Comparison of ENCODE assay signal across 7 cellular contexts in the genomic region with DNA sequence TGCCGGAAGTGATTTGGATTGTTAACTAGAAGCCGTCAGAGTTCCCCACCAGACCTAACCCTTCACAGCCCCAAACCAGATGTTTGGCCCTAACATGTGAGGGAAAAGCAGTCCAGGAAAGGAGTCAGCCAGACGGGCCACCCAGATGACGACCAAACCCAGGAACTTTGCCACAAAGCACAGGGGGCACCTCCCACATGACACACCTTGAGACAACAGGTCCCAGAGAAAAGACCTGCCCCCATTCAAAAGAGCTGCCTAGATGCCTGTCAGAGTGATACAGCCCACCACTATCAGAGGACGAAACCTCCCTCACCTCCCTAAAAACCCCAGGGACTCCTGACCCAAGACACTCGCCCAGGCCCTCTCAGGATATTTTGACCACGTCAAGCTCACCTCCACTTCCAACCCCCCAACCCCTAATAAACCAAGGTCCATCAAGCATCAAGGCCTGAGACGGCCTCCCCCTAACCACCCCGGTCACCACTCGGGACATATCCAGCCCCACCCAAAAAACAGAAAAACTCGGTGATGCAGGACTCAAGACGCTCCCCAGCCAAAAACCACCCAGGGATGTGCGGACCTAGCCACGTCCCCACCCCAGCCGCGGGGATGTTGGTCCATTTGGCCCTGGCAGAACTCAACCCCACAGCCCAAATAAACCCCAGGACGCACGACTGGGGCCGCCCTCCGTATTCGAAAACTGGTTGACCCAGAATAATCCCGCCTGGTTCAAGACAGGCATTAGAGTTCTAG. TPM values are rescaled to one million over a fixed set of nuclear protein-coding genes. Genes with fewer than 3 reads are reported as not detected.
DNase-seq lines count a peak whose midpoint lies in the region; ATAC-seq and TF ChIP-seq lines count a peak whose summit lies in the region.

No MANE protein-coding gene starts in this region.

- no peaks in the 10 kb centered on the region for H3K9me3 ChIP-seq in spleen

- peak; percentile 26 for ATAC-seq in GM18907 (IDR thresholded peaks at IDR 0.05; ENCODE audit: unreplicated experiment)
- ATAC-seq in HG03460 (IDR thresholded peaks at IDR 0.05; ENCODE audit: unreplicated experiment): peak; percentile 15
- no peak for ATAC-seq in GM19324 (IDR thresholded peaks at IDR 0.05; ENCODE audit: low FRiP score, unreplicated experiment)

- peak overlapping the region; percentile 100 for H3K4me3 Mint-ChIP-seq in activated naive CD8-positive, alpha-beta T cell treated with anti-CD3 and anti-CD28 coated beads for 36 hours

- intact Hi-C loops in spleen (cut with DNase I; ENCODE audit: low total_unique reads): no loop called here

- no peak for TF ChIP-seq POLR2A in spleen (IDR thresholded peaks at IDR 0.05)

- peaks cover 11% of the 10 kb centered on the region for H3K4me1 Mint-ChIP-seq in activated naive CD8-positive, alpha-beta T cell treated with anti-CD3 and anti-CD28 coated beads for 36 hours

- peak overlapping the region; percentile 63 for H3K4me3 ChIP-seq in iPS-11a (ENCODE audit: low read depth, low read length)
- peak overlapping the region; percentile 70 to 96 (median 84) for H3K4me3 ChIP-seq in spleen

- H3K27me3 ChIP-seq in spleen (replicated peaks in 1 of 7): peaks cover 0 to 4% (median 0%) of the 10 kb centered on the region in 7 donors

- H3K4me1 ChIP-seq in spleen: peaks cover 9 to 25% (median 20%) of the 10 kb centered on the region in 6 donors

- peak overlapping the region; percentile 99 for H3K27ac Mint-ChIP-seq in activated naive CD8-positive, alpha-beta T cell treated with anti-CD3 and anti-CD28 coated beads for 36 hours

- peak; percentile 7 for DNase-seq in activated naive CD8-positive, alpha-beta T cell treated with anti-CD3 and anti-CD28 coated beads for 36 hours
- DNase-seq in spleen (no peak), NCI-H1048 (lab: John Stamatoyannopoulos, UW) (no peak)

- WGBS in spleen, 5 donors: 14 to 26% (median 17%) methylated on average over 22 of the region's 22 CpGs

- H3K36me3 ChIP-seq in spleen: no peaks in the 10 kb centered on the region

- TF ChIP-seq CTCF in spleen (IDR thresholded peaks at IDR 0.05 in 8 of 11, conservative IDR thresholded peaks at IDR 0.05 in 3 of 11): no peak

- peaks cover 11% of the 10 kb centered on the region for H3K27me3 Mint-ChIP-seq in activated naive CD8-positive, alpha-beta T cell treated with anti-CD3 and anti-CD28 coated beads for 36 hours

- peak overlapping the region; percentile 84 to 96 (median 90) for H3K27ac ChIP-seq in spleen

- H3K36me3 Mint-ChIP-seq in activated naive CD8-positive, alpha-beta T cell treated with anti-CD3 and anti-CD28 coated beads for 36 hours: peaks cover 21% of the 10 kb centered on the region

- H3K9me3 Mint-ChIP-seq in activated naive CD8-positive, alpha-beta T cell treated with anti-CD3 and anti-CD28 coated beads for 36 hours: no peaks in the 10 kb centered on the region

RNA-seq across cellular contexts. Expression of a gene that starts 0.7 kb away (rescaled TPM):
- total RNA-seq in activated naive CD8-positive, alpha-beta T cell treated with anti-CD3 and anti-CD28 coated beads for 36 hours: 10 to 100 TPM in 1 of 2 experiments, 1 to 10 TPM in 1; 8.8 to 10.4 TPM
- total RNA-seq in spleen: 10 to 100 TPM in 5 of 7 donors, 1 to 10 TPM in 2; 8.4 to 16.2 (median 11.4) TPM
- 1 to 10 TPM; 4.8 to 6.0 (median 5.7) TPM for polyA plus RNA-seq in spleen

RNA-seq across cellular contexts. Expression of a gene that starts 28.3 kb away (rescaled TPM):
- not detected for total RNA-seq in activated naive CD8-positive, alpha-beta T cell treated with anti-CD3 and anti-CD28 coated beads for 36 hours
- total RNA-seq in spleen: 1 to 10 TPM in 1 of 7 donors, under 1 TPM in 5, not detected in 1; 0.09 to 1.2 (median 0.23) TPM
- under 1 TPM in 2 of 3 donors, not detected in 1; 0.07 to 0.10 TPM for polyA plus RNA-seq in spleen

RNA-seq across cellular contexts. Expression of a gene that starts 37.5 kb away (rescaled TPM):
- 100 to 1,000 TPM; 481 to 500 TPM for total RNA-seq in activated naive CD8-positive, alpha-beta T cell treated with anti-CD3 and anti-CD28 coated beads for 36 hours
- 100 to 1,000 TPM; 102 to 189 (median 125) TPM for total RNA-seq in spleen
- 100 to 1,000 TPM; 204 to 262 (median 237) TPM for polyA plus RNA-seq in spleen
